In the genomic region with DNA sequence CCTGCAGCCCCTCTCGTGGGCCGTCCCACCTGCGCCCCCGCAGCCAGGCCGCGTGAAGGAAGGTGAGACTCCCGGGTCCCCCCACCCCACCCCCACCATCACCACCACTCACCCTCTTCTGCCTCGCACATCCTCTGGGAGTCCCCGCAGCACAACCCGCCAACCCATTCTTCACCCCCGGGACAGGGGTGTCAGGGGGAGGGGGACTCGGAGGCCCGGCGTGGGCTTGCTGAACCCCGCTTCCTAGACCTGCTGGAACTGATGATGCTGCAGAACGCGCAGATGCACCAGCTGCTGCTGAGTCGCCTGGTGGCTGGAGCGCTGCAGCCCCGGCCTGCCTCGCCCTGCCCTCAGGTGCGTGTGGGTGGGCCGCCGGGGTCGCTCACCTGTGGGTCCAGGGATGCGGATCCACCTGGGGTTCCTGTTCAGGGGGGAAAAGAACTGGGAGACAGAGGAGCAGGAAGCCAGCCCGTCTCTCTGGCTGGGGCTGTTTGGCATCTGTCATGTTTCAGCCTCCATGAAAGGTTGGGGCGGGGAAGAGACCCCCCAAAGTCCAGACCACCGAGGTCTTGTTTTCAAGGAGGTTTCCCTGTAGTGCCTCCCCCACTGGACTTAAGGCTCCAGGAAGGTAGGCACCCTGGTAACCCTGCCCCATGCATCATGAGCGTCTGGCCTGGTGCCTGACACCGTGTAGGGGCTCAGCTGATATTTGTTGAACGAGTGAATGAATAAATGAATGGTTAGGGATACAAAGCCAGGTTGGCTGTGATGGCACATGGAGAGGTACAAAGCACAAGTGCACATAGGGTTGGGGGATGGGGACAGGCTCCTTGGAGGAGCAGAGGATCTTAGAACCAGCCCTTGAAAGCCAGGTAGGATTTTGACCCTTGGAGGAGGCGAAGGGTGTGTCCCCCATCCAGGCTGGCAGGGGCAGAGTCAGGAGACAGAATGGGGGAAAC, we compare ENCODE assay signal across 1 cellular context.
TF ChIP-seq lines count a peak whose summit lies in the region.

No MANE protein-coding gene starts in this region.

TF ChIP-seq in K562, 482 proteins besides CTCF, POLR2A, EP300 and RAD21:
- TF ChIP-seq, protein P1, sequence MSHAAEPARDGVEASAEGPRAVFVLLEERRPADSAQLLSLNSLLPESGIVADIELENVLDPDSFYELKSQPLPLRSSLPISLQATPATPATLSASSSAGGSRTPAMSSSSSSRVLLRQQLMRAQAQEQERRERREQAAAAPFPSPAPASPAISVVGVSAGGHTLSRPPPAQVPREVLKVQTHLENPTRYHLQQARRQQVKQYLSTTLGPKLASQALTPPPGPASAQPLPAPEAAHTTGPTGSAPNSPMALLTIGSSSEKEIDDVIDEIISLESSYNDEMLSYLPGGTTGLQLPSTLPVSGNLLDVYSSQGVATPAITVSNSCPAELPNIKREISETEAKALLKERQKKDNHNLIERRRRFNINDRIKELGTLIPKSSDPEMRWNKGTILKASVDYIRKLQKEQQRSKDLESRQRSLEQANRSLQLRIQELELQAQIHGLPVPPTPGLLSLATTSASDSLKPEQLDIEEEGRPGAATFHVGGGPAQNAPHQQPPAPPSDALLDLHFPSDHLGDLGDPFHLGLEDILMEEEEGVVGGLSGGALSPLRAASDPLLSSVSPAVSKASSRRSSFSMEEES (CRISPR knock-in tag; IDR thresholded peaks at IDR 0.05): no peak
- TF ChIP-seq L3MBTL2 (IDR thresholded peaks at IDR 0.05) (no peak), ZNF224 (CRISPR knock-in tag; IDR thresholded peaks at IDR 0.05) (no peak), POLR2G (IDR thresholded peaks at IDR 0.05; ENCODE audit: low read depth, low read length) (peak; percentile 43), EGR1 (conservative IDR thresholded peaks at IDR 0.05) (peak; percentile 33), NONO (IDR thresholded peaks at IDR 0.05; ENCODE audit: low read depth in 2 of 2, low read length in 1 of 2) (no peak), DMBX1 (CRISPR knock-in tag; IDR thresholded peaks at IDR 0.05; ENCODE audit: borderline replicate concordance) (no peak), SMARCC2 (IDR thresholded peaks at IDR 0.05; ENCODE audit: low read depth) (no peak), ZNF24 (IDR thresholded peaks at IDR 0.05) (peak; percentile 58; the same call in 1 of the 2 replicates), CREB1 (IDR thresholded peaks at IDR 0.05) (no peak), CREB1 (CRISPR knock-in tag; IDR thresholded peaks at IDR 0.05) (no peak), ZNF75A (CRISPR knock-in tag; IDR thresholded peaks at IDR 0.05) (no peak), CEBPG (CRISPR knock-in tag; IDR thresholded peaks at IDR 0.05) (no peak), CEBPG (tag; conservative IDR thresholded peaks at IDR 0.05 in 1 of 2, IDR thresholded peaks at IDR 0.05 in 1 of 2) (no peak), THRAP3 (IDR thresholded peaks at IDR 0.05; ENCODE audit: borderline replicate concordance) (no peak), ZBTB1 (CRISPR knock-in tag; IDR thresholded peaks at IDR 0.05; ENCODE audit: borderline replicate concordance, low read depth) (0 out of 2 replicates have a peak, but pooled peaks have one; percentile 3), DDX20 (tag; IDR thresholded peaks at IDR 0.05; ENCODE audit: low read depth) (no peak)
- TF ChIP-seq, protein P2, sequence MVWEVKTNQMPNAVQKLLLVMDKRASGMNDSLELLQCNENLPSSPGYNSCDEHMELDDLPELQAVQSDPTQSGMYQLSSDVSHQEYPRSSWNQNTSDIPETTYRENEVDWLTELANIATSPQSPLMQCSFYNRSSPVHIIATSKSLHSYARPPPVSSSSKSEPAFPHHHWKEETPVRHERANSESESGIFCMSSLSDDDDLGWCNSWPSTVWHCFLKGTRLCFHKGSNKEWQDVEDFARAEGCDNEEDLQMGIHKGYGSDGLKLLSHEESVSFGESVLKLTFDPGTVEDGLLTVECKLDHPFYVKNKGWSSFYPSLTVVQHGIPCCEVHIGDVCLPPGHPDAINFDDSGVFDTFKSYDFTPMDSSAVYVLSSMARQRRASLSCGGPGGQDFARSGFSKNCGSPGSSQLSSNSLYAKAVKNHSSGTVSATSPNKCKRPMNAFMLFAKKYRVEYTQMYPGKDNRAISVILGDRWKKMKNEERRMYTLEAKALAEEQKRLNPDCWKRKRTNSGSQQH (CRISPR knock-in tag; IDR thresholded peaks at IDR 0.05): 0 out of 2 replicates have a peak, but pooled peaks have one; percentile 15
- TF ChIP-seq, protein P3, sequence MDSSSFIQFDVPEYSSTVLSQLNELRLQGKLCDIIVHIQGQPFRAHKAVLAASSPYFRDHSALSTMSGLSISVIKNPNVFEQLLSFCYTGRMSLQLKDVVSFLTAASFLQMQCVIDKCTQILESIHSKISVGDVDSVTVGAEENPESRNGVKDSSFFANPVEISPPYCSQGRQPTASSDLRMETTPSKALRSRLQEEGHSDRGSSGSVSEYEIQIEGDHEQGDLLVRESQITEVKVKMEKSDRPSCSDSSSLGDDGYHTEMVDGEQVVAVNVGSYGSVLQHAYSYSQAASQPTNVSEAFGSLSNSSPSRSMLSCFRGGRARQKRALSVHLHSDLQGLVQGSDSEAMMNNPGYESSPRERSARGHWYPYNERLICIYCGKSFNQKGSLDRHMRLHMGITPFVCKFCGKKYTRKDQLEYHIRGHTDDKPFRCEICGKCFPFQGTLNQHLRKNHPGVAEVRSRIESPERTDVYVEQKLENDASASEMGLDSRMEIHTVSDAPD (CRISPR knock-in tag; IDR thresholded peaks at IDR 0.05): no peak
